1 cellular context compared by ENCODE assay signal in genomic region chr1:15342568-15342967, GRCh38.
TF ChIP-seq lines count a peak whose summit lies in the region.

No MANE protein-coding gene starts in this region.

TF ChIP-seq in K562, 482 proteins besides CTCF, POLR2A, EP300 and RAD21 (continued from another document):
- TF ChIP-seq, protein P1, sequence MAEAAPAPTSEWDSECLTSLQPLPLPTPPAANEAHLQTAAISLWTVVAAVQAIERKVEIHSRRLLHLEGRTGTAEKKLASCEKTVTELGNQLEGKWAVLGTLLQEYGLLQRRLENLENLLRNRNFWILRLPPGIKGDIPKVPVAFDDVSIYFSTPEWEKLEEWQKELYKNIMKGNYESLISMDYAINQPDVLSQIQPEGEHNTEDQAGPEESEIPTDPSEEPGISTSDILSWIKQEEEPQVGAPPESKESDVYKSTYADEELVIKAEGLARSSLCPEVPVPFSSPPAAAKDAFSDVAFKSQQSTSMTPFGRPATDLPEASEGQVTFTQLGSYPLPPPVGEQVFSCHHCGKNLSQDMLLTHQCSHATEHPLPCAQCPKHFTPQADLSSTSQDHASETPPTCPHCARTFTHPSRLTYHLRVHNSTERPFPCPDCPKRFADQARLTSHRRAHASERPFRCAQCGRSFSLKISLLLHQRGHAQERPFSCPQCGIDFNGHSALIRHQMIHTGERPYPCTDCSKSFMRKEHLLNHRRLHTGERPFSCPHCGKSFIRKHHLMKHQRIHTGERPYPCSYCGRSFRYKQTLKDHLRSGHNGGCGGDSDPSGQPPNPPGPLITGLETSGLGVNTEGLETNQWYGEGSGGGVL (CRISPR knock-in tag; IDR thresholded peaks at IDR 0.05), result no peak
- TF ChIP-seq ZNF121 (CRISPR knock-in tag; conservative IDR thresholded peaks at IDR 0.05), result peak; percentile 99
- no peak for TF ChIP-seq MAFK (IDR thresholded peaks at IDR 0.05; ENCODE audit: low read length)
- TF ChIP-seq BCOR (IDR thresholded peaks at IDR 0.05), result peak; percentile 70
- no peak for TF ChIP-seq THRAP3 (IDR thresholded peaks at IDR 0.05; ENCODE audit: borderline replicate concordance)
- peak; percentile 28 for TF ChIP-seq RBM25 (IDR thresholded peaks at IDR 0.05; ENCODE audit: low read depth, low read length, severe bottlenecking)
- no peak for TF ChIP-seq RAD51 (IDR thresholded peaks at IDR 0.05; ENCODE audit: borderline replicate concordance, low read depth)
- TF ChIP-seq NRF1 (conservative IDR thresholded peaks at IDR 0.05 in 1 of 2, IDR thresholded peaks at IDR 0.05 in 1 of 2), result no peak
- TF ChIP-seq, protein P2, sequence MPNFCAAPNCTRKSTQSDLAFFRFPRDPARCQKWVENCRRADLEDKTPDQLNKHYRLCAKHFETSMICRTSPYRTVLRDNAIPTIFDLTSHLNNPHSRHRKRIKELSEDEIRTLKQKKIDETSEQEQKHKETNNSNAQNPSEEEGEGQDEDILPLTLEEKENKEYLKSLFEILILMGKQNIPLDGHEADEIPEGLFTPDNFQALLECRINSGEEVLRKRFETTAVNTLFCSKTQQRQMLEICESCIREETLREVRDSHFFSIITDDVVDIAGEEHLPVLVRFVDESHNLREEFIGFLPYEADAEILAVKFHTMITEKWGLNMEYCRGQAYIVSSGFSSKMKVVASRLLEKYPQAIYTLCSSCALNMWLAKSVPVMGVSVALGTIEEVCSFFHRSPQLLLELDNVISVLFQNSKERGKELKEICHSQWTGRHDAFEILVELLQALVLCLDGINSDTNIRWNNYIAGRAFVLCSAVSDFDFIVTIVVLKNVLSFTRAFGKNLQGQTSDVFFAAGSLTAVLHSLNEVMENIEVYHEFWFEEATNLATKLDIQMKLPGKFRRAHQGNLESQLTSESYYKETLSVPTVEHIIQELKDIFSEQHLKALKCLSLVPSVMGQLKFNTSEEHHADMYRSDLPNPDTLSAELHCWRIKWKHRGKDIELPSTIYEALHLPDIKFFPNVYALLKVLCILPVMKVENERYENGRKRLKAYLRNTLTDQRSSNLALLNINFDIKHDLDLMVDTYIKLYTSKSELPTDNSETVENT (CRISPR knock-in tag; IDR thresholded peaks at IDR 0.05), result no peak
